Comparison of ENCODE assay signal across 16 cellular contexts in the genomic region with DNA sequence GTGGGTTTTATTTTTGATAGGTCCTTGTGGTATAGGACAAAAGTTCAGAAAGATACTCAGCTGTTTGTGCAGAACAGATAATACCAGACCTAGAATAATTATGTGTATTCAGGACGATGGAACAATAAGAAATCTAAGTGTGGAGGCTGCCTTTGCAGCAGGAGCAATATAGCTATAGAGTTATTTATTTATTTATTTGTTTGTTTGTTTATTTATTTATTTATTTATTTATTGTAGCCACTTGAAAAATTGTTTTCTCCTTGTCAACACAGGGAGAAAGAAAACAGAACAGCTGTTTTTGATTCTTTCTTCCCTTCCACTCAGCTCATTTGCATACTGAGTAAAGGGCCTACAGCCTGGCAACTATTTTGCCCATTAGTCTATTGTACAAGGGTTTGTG. TPM values are rescaled to one million over a fixed set of nuclear protein-coding genes. Genes with fewer than 3 reads are reported as not detected.
"Had no signal": no experiment of that assay in that cellular context is flagged by ENCODE, and none has a peak within 500 bp of the region (broad histone marks: within the 10 kb centered on the region; RNA-seq: fewer than 3 reads in every experiment).

No MANE protein-coding gene starts in this region.

- H3K9me3 ChIP-seq: MG63 had no signal

- ATAC-seq: activated naive CD4-positive, alpha-beta T cell treated with anti-CD3 and anti-CD28 coated beads, Interleukin-2, amount 50 U/mL, for 72 hours; activated naive CD8-positive, alpha-beta T cell treated with anti-CD3 and anti-CD28 coated beads, Interleukin-2, amount 50 U/mL, for 24 hours; activated T-cell treated with anti-CD3 and anti-CD28 coated beads, Interleukin-2, amount 50 U/mL, for 4 hours had no signal

- DNase-seq: activated B cell treated with CpG ODN at 0.5 μM for 24 hours; activated CD4-positive, alpha-beta memory T cell treated with anti-CD3 and anti-CD28 coated beads for 36 hours; activated CD4-positive, alpha-beta T cell treated with anti-CD3 and anti-CD28 coated beads, Interleukin-2, amount 10 ng/mL, durations not matched to agents 7 days and 5 days; activated CD8-positive, alpha-beta memory T cell treated with anti-CD3 and anti-CD28 coated beads for 24 hours; activated effector memory CD4-positive, alpha-beta T cell treated with anti-CD3 and anti-CD28 coated beads, Interleukin-2, amount 50 U/mL, for 16 hours; activated naive CD4-positive, alpha-beta T cell treated with Interleukin-2 at 50 U/mL for 16 hours; activated naive CD8-positive, alpha-beta T cell treated with anti-CD3 and anti-CD28 coated beads, Interleukin-2, amount 50 U/mL, for 24 hours; activated T-cell treated with anti-CD3 and anti-CD28 coated beads, Interleukin-2, amount 50 U/mL, for 4 hours; NCI-H1105; NCI-H1436; NCI-H2029 treated with DMSO at 0.1 percent for 48 hours; SHP77 treated with DMSO at 0.1 percent for 48 hours; T1000 had no signal

- H3K27me3 ChIP-seq: MG63 had no signal

- H3K36me3 ChIP-seq: MG63 had no signal

- H3K27ac ChIP-seq: KMS-11 had no signal

- H3K4me3 ChIP-seq: MG63 had no signal

- H3K4me2 ChIP-seq: KMS-11 had no signal

RNA-seq across cellular contexts. Expression of a gene that starts 55.9 kb away (rescaled TPM):
- total RNA-seq: activated B cell treated with CpG ODN at 0.5 μM for 24 hours; activated CD4-positive, alpha-beta memory T cell treated with anti-CD3 and anti-CD28 coated beads for 36 hours; activated CD4-positive, alpha-beta T cell treated with anti-CD3 and anti-CD28 coated beads, Interleukin-2, amount 10 ng/mL, durations not matched to agents 7 days and 5 days; activated naive CD4-positive, alpha-beta T cell treated with anti-CD3 and anti-CD28 coated beads, Interleukin-2, amount 50 U/mL, for 72 hours; activated T-cell treated with anti-CD3 and anti-CD28 coated beads, Interleukin-2, amount 50 U/mL, for 4 hours had no signal
